1 cellular context compared by ENCODE assay signal in genomic region chr7:50449881-50450690, GRCh38.
TF ChIP-seq lines count a peak whose summit lies in the region.

Gene FIGNL1 (minus strand): TSS chr7:50450350. CDS start chr7:50447287, 3,063 bp downstream.

TF ChIP-seq in HepG2, 621 proteins besides CTCF, POLR2A, EP300 and RAD21 (continued from another document and continues in another):
- TF ChIP-seq KIAA2018 (CRISPR knock-in tag; IDR thresholded peaks at IDR 0.05; ENCODE audit: borderline replicate concordance) (peak; percentile 36; the same call in 1 of the 2 replicates), ZBTB25 (CRISPR knock-in tag; IDR thresholded peaks at IDR 0.05) (peak; percentile 37; the same call in 1 of the 2 replicates), ZHX1 (CRISPR knock-in tag; IDR thresholded peaks at IDR 0.05; ENCODE audit: low read depth) (0 out of 2 replicates have a peak, but pooled peaks have one; percentile 43), ZBTB21 (CRISPR knock-in tag; IDR thresholded peaks at IDR 0.05) (0 out of 2 replicates have a peak, but pooled peaks have one; percentile 9), MTA1 (CRISPR knock-in tag; IDR thresholded peaks at IDR 0.05; ENCODE audit: borderline replicate concordance) (peak; percentile 65; the same call in 1 of the 2 replicates), FUBP1 (CRISPR knock-in tag; IDR thresholded peaks at IDR 0.05; ENCODE audit: borderline replicate concordance) (no peak), RXRB (CRISPR knock-in tag; IDR thresholded peaks at IDR 0.05; ENCODE audit: borderline replicate concordance) (no peak), FOXK1 (CRISPR knock-in tag; IDR thresholded peaks at IDR 0.05; ENCODE audit: borderline replicate concordance, low read depth) (peak; percentile 20; the same call in 1 of the 2 replicates), NFE2L2 (IDR thresholded peaks at IDR 0.05; ENCODE audit: low read length) (no peak), ZNF496 (CRISPR knock-in tag; IDR thresholded peaks at IDR 0.05; ENCODE audit: insufficient replicate concordance) (no peak), HNF1B (CRISPR knock-in tag; IDR thresholded peaks at IDR 0.05) (peak; percentile 22; the same call in 1 of the 2 replicates), ZNF333 (CRISPR knock-in tag; IDR thresholded peaks at IDR 0.05; ENCODE audit: borderline replicate concordance) (0 out of 2 replicates have a peak, but pooled peaks have one; percentile 53), POLR2AphosphoS5 (IDR thresholded peaks at IDR 0.05; ENCODE audit: low read depth, low read length) (peak; percentile 65), MEIS2 (CRISPR knock-in tag; IDR thresholded peaks at IDR 0.05) (peak; percentile 45; the same call in 1 of the 2 replicates), NFYB (CRISPR knock-in tag; IDR thresholded peaks at IDR 0.05) (no peak), RCOR2 (CRISPR knock-in tag; IDR thresholded peaks at IDR 0.05) (no peak), ETS1 (CRISPR knock-in tag; IDR thresholded peaks at IDR 0.05) (no peak), ZUFSP (CRISPR knock-in tag; IDR thresholded peaks at IDR 0.05; ENCODE audit: borderline replicate concordance) (no peak), ZNF224 (CRISPR knock-in tag; IDR thresholded peaks at IDR 0.05) (no peak), NR2C2 (CRISPR knock-in tag; IDR thresholded peaks at IDR 0.05; ENCODE audit: borderline replicate concordance) (peak; percentile 74), SRY (CRISPR knock-in tag; IDR thresholded peaks at IDR 0.05) (peak; percentile 82), ZNF33B (CRISPR knock-in tag; IDR thresholded peaks at IDR 0.05) (no peak), KLF12 (CRISPR knock-in tag; IDR thresholded peaks at IDR 0.05; ENCODE audit: borderline replicate concordance) (peak; percentile 93; the same call in 1 of the 2 replicates), REXO4 (CRISPR knock-in tag; IDR thresholded peaks at IDR 0.05; ENCODE audit: borderline replicate concordance) (no peak), ZNF20 (CRISPR knock-in tag; IDR thresholded peaks at IDR 0.05) (no peak), KMT2B (CRISPR knock-in tag; IDR thresholded peaks at IDR 0.05) (peak; percentile 88), KLF16 (CRISPR knock-in tag; IDR thresholded peaks at IDR 0.05) (peak in 1 of 2 experiments; percentile 90; a peak in 2 of 4 replicates), ZSCAN9 (CRISPR knock-in tag; IDR thresholded peaks at IDR 0.05; ENCODE audit: borderline replicate concordance) (peak; percentile 35; the same call in 1 of the 2 replicates), FOXO1 (CRISPR knock-in tag; IDR thresholded peaks at IDR 0.05) (peak; percentile 22; the same call in 1 of the 2 replicates), ARNT (IDR thresholded peaks at IDR 0.05) (no peak), XRCC5 (optimal IDR thresholded peaks at IDR 0.05; ENCODE audit: low read length) (peak; percentile 20), YEATS4 (CRISPR knock-in tag; IDR thresholded peaks at IDR 0.05; ENCODE audit: borderline replicate concordance) (peak; percentile 87), TBP (CRISPR knock-in tag; IDR thresholded peaks at IDR 0.05) (no peak), ZNF234 (CRISPR knock-in tag; conservative IDR thresholded peaks at IDR 0.05) (no peak), HOXD1 (CRISPR knock-in tag; IDR thresholded peaks at IDR 0.05) (peak; percentile 58; the same call in 1 of the 2 replicates), ZNF510 (CRISPR knock-in tag; IDR thresholded peaks at IDR 0.05; ENCODE audit: low read depth) (no peak), GLMP (CRISPR knock-in tag; IDR thresholded peaks at IDR 0.05; ENCODE audit: borderline replicate concordance) (no peak), ATF1 (CRISPR knock-in tag; IDR thresholded peaks at IDR 0.05) (no peak), GATAD1 (CRISPR knock-in tag; IDR thresholded peaks at IDR 0.05) (peak; percentile 96), ZSCAN30 (CRISPR knock-in tag; IDR thresholded peaks at IDR 0.05) (no peak), DPF2 (CRISPR knock-in tag; IDR thresholded peaks at IDR 0.05; ENCODE audit: borderline replicate concordance, low read depth) (no peak), ZNF329 (CRISPR knock-in tag; IDR thresholded peaks at IDR 0.05; ENCODE audit: low read depth) (no peak), ZFP62 (CRISPR knock-in tag; IDR thresholded peaks at IDR 0.05) (no peak)
